1 cellular context compared by ENCODE assay signal in genomic region chr14:99067927-99068326, GRCh38.
TF ChIP-seq lines count a peak whose summit lies in the region.

No MANE protein-coding gene starts in this region.

TF ChIP-seq in WTC11, 78 proteins besides CTCF, POLR2A, EP300 and RAD21 (continued from another document):
- TF ChIP-seq ZNF532 (CRISPR knock-in tag; IDR thresholded peaks at IDR 0.05; ENCODE audit: borderline replicate concordance) (no peak), ELF4 (CRISPR knock-in tag; IDR thresholded peaks at IDR 0.05; ENCODE audit: low read depth) (no peak), E2F5 (CRISPR knock-in tag; IDR thresholded peaks at IDR 0.05) (no peak), ZNF263 (CRISPR knock-in tag; IDR thresholded peaks at IDR 0.05; ENCODE audit: low read depth) (no peak), FOXP1 (CRISPR knock-in tag; IDR thresholded peaks at IDR 0.05; ENCODE audit: borderline replicate concordance) (no peak), ZMAT4 (CRISPR knock-in tag; IDR thresholded peaks at IDR 0.05) (no peak), TEAD4 (CRISPR knock-in tag; IDR thresholded peaks at IDR 0.05) (no peak), GTF2I (CRISPR knock-in tag; conservative IDR thresholded peaks at IDR 0.05) (no peak), HMGXB4 (CRISPR knock-in tag; IDR thresholded peaks at IDR 0.05) (no peak), ZNF219 (CRISPR knock-in tag; IDR thresholded peaks at IDR 0.05; ENCODE audit: borderline replicate concordance) (no peak), ZNF281 (CRISPR knock-in tag; IDR thresholded peaks at IDR 0.05) (no peak), EMX1 (CRISPR knock-in tag; IDR thresholded peaks at IDR 0.05) (no peak)
